Comparison of ENCODE assay signal across 19 cellular contexts in genomic region chr22:18544563-18544962, GRCh38. TPM values are rescaled to one million over a fixed set of nuclear protein-coding genes. Genes with fewer than 3 reads are reported as not detected.
"Had no signal": no experiment of that assay in that cellular context is flagged by ENCODE, and none has a peak within 500 bp of the region (broad histone marks: within the 10 kb centered on the region; RNA-seq: fewer than 3 reads in every experiment).

No MANE protein-coding gene starts in this region.

RNA-seq across cellular contexts. Expression of gene TMEM191B, which starts 17.0 kb away (rescaled TPM):
- total RNA-seq: lung microvascular endothelial cell had no signal

RNA-seq across cellular contexts. Expression of gene GGTLC3, which starts 26.6 kb away (rescaled TPM):
- total RNA-seq: hepatocyte, kidney epithelial cell, left cardiac atrium, left colon, left lobe of liver, left ventricle myocardium inferior, left ventricle myocardium superior, liver, lower leg skin, lung microvascular endothelial cell, mammary epithelial cell, mesenteric fat pad, mesothelial cell of epicardium, mononuclear cell, mucosa of descending colon, mucosa of gallbladder, myocyte had no signal
- polyA plus RNA-seq: hepatocyte, immature natural killer cell, keratinocyte, liver, mammary epithelial cell had no signal
